In genomic region chr2:74576830-74577229, GRCh38 we compare ENCODE assay signal across 1 cellular context.
TF ChIP-seq lines count a peak whose summit lies in the region.

No MANE protein-coding gene starts in this region.

TF ChIP-seq in HepG2, 621 proteins besides CTCF, POLR2A, EP300 and RAD21:
- no peak for TF ChIP-seq SNAI1 (CRISPR knock-in tag; IDR thresholded peaks at IDR 0.05; ENCODE audit: borderline replicate concordance)
- no peak for TF ChIP-seq NFKB2 (CRISPR knock-in tag; IDR thresholded peaks at IDR 0.05; ENCODE audit: borderline replicate concordance)
- TF ChIP-seq ZIK1 (CRISPR knock-in tag; IDR thresholded peaks at IDR 0.05; ENCODE audit: borderline replicate concordance, low read depth): no peak
- no peak for TF ChIP-seq ZNF781 (CRISPR knock-in tag; IDR thresholded peaks at IDR 0.05; ENCODE audit: borderline replicate concordance, not compliant biosample characterization)
- TF ChIP-seq ZGPAT (CRISPR knock-in tag; IDR thresholded peaks at IDR 0.05): no peak
- no peak for TF ChIP-seq ZNF557 (CRISPR knock-in tag; IDR thresholded peaks at IDR 0.05)
- no peak for TF ChIP-seq RXRA (CRISPR knock-in tag; IDR thresholded peaks at IDR 0.05)
- TF ChIP-seq ZNF33B (CRISPR knock-in tag; IDR thresholded peaks at IDR 0.05): no peak
- TF ChIP-seq ZBTB37 (CRISPR knock-in tag; IDR thresholded peaks at IDR 0.05): no peak
- TF ChIP-seq ZNF432 (CRISPR knock-in tag; IDR thresholded peaks at IDR 0.05; ENCODE audit: borderline replicate concordance): no peak
- TF ChIP-seq ZFYVE20 (CRISPR knock-in tag; IDR thresholded peaks at IDR 0.05; ENCODE audit: borderline replicate concordance, low read depth): no peak
- no peak for TF ChIP-seq ZSCAN22 (CRISPR knock-in tag; IDR thresholded peaks at IDR 0.05)
- TF ChIP-seq SNAPC4 (CRISPR knock-in tag; IDR thresholded peaks at IDR 0.05): no peak
- no peak for TF ChIP-seq ZNF354B (CRISPR knock-in tag; IDR thresholded peaks at IDR 0.05)
- TF ChIP-seq ZNF883 (CRISPR knock-in tag; IDR thresholded peaks at IDR 0.05; ENCODE audit: not compliant biosample characterization): no peak
TF ChIP-seq in HepG2: peak in this region for 0.
